Comparison of ENCODE assay signal across 25 cellular contexts in genomic region chr6:116351101-116351500, GRCh38.
"Had no signal": no experiment of that assay in that cellular context is flagged by ENCODE, and none has a peak within 500 bp of the region (broad histone marks: within the 10 kb centered on the region; RNA-seq: fewer than 3 reads in every experiment).

No MANE protein-coding gene starts in this region.

- H3K9me3 ChIP-seq: body of pancreas, upper lobe of right lung had no signal

- H3K9ac ChIP-seq: parathyroid adenoma had no signal

- H3K36me3 ChIP-seq: cardiac muscle cell, upper lobe of right lung had no signal

- H3K4me3 Mint-ChIP-seq: activated CD4-positive, alpha-beta memory T cell treated with anti-CD3 and anti-CD28 coated beads, Interleukin-2, amount 10 ng/mL, durations not matched to agents 7 days and 5 days; activated CD4-positive, alpha-beta T cell treated with anti-CD3 and anti-CD28 coated beads, Interleukin-2, amount 10 ng/mL, durations not matched to agents 24 days and 14 days; activated naive CD8-positive, alpha-beta T cell treated with anti-CD3 and anti-CD28 coated beads, Interleukin-2, amount 50 U/mL, for 24 hours; activated T-cell treated with anti-CD3 and anti-CD28 coated beads, Interleukin-2, amount 50 U/mL, for 72 hours; immature natural killer cell; T-helper 1 cell treated with Interleukin-12 subunit alpha and Interleukin-12 subunit beta and Interleukin-4 antibody, amounts not matched to agents 30 μg/mL and 1 μg/mL, for 36 hours had no signal

- H3K4me1 ChIP-seq: body of pancreas, parathyroid adenoma had no signal

- DNase-seq: activated CD4-positive, alpha-beta memory T cell treated with anti-CD3 and anti-CD28 coated beads, Interleukin-2, amount 10 ng/mL, durations not matched to agents 7 days and 5 days; activated CD4-positive, alpha-beta T cell treated with anti-CD3 and anti-CD28 coated beads, Interleukin-2, amount 10 ng/mL, durations not matched to agents 24 days and 14 days; activated effector memory CD4-positive, alpha-beta T cell treated with anti-CD3 and anti-CD28 coated beads, Interleukin-2, amount 50 U/mL, for 16 hours; activated naive CD4-positive, alpha-beta T cell treated with anti-CD3 and anti-CD28 coated beads, Interleukin-2, amount 50 U/mL, for 16 hours; activated naive CD8-positive, alpha-beta T cell treated with anti-CD3 and anti-CD28 coated beads, Interleukin-2, amount 50 U/mL, for 24 hours; activated T-cell treated with anti-CD3 and anti-CD28 coated beads, Interleukin-2, amount 50 U/mL, for 72 hours; anterior cingulate cortex; body of pancreas; dermis blood vessel endothelial cell; effector CD8-positive, alpha-beta T cell; foreskin melanocyte; glutamatergic neuron; immature natural killer cell; kidney glomerular epithelial cell; left ventricle myocardium superior; nucleus accumbens; right cardiac atrium; stimulated activated CD4-positive, alpha-beta T cell treated with anti-CD3 and anti-CD28 coated beads, Interleukin-4, amount 100 ng/mL, for 24 hours; stimulated activated naive CD8-positive, alpha-beta T cell treated with anti-CD3 and anti-CD28 coated beads, Interleukin-15, Interleukin-2, amounts not matched to agents 100 U/mL and 50 U/mL, for 24 hours; upper lobe of right lung had no signal

- H3K27me3 ChIP-seq: body of pancreas, cardiac muscle cell, hepatocyte, upper lobe of right lung had no signal

- H3K9me3 Mint-ChIP-seq: activated CD4-positive, alpha-beta memory T cell treated with anti-CD3 and anti-CD28 coated beads, Interleukin-2, amount 10 ng/mL, durations not matched to agents 7 days and 5 days; activated naive CD8-positive, alpha-beta T cell treated with anti-CD3 and anti-CD28 coated beads, Interleukin-2, amount 50 U/mL, for 24 hours; activated T-cell treated with anti-CD3 and anti-CD28 coated beads, Interleukin-2, amount 50 U/mL, for 72 hours; immature natural killer cell; T-helper 1 cell treated with Interleukin-12 subunit alpha and Interleukin-12 subunit beta and Interleukin-4 antibody, amounts not matched to agents 30 μg/mL and 1 μg/mL, for 36 hours had no signal

- H3K27ac ChIP-seq: body of pancreas, cardiac muscle cell, hepatocyte, parathyroid adenoma, upper lobe of right lung had no signal

- H3K27me3 Mint-ChIP-seq: activated CD4-positive, alpha-beta memory T cell treated with anti-CD3 and anti-CD28 coated beads, Interleukin-2, amount 10 ng/mL, durations not matched to agents 7 days and 5 days; activated naive CD8-positive, alpha-beta T cell treated with anti-CD3 and anti-CD28 coated beads, Interleukin-2, amount 50 U/mL, for 24 hours had no signal

- H3K4me1 Mint-ChIP-seq: activated CD4-positive, alpha-beta memory T cell treated with anti-CD3 and anti-CD28 coated beads, Interleukin-2, amount 10 ng/mL, durations not matched to agents 7 days and 5 days; activated CD4-positive, alpha-beta T cell treated with anti-CD3 and anti-CD28 coated beads, Interleukin-2, amount 10 ng/mL, durations not matched to agents 24 days and 14 days; activated naive CD8-positive, alpha-beta T cell treated with anti-CD3 and anti-CD28 coated beads, Interleukin-2, amount 50 U/mL, for 24 hours; immature natural killer cell had no signal

- H3K79me2 ChIP-seq: hepatocyte, parathyroid adenoma had no signal

- ATAC-seq: activated naive CD8-positive, alpha-beta T cell treated with anti-CD3 and anti-CD28 coated beads, Interleukin-2, amount 50 U/mL, for 24 hours; activated T-cell treated with anti-CD3 and anti-CD28 coated beads, Interleukin-2, amount 50 U/mL, for 72 hours; body of pancreas; esophagus mucosa; left ventricle myocardium superior; right cardiac atrium; stimulated activated naive CD8-positive, alpha-beta T cell treated with anti-CD3 and anti-CD28 coated beads, Interleukin-15, Interleukin-2, amounts not matched to agents 100 U/mL and 50 U/mL, for 24 hours; upper lobe of right lung had no signal

- H3K4me2 ChIP-seq: hepatocyte had no signal

- H3K36me3 Mint-ChIP-seq: immature natural killer cell had no signal

- H3K4me3 ChIP-seq: body of pancreas, cardiac muscle cell, hepatocyte, upper lobe of right lung had no signal

- H2AFZ ChIP-seq: hepatocyte, parathyroid adenoma had no signal

- H3K27ac Mint-ChIP-seq: activated CD4-positive, alpha-beta memory T cell treated with anti-CD3 and anti-CD28 coated beads, Interleukin-2, amount 10 ng/mL, durations not matched to agents 7 days and 5 days; activated CD4-positive, alpha-beta T cell treated with anti-CD3 and anti-CD28 coated beads, Interleukin-2, amount 10 ng/mL, durations not matched to agents 24 days and 14 days; activated naive CD8-positive, alpha-beta T cell treated with anti-CD3 and anti-CD28 coated beads, Interleukin-2, amount 50 U/mL, for 24 hours; activated T-cell treated with anti-CD3 and anti-CD28 coated beads, Interleukin-2, amount 50 U/mL, for 72 hours; immature natural killer cell; T-helper 1 cell treated with Interleukin-12 subunit alpha and Interleukin-12 subunit beta and Interleukin-4 antibody, amounts not matched to agents 30 μg/mL and 1 μg/mL, for 36 hours had no signal
